Comparison of ENCODE assay signal across 33 cellular contexts in the genomic region with DNA sequence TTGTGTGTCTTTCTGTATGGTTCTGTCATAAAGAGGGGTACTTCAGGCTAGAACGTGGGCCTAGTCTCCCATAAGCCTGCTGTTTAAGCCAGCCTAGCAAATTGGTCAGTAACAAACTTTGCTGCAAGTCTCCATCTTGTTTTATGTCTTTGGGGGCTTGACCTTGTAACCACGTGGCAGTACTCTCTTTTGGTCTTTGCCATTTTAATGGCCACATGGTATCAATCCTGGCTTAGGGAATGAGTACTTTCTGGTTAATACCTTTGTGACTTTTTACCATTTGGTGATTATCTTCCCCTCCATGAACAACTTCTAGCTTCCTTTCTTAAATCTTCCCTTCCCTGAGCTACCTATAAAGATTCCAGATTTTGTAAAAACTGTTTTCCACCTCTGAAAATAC.
"Had no signal": no experiment of that assay in that cellular context is flagged by ENCODE, and none has a peak within 500 bp of the region (broad histone marks: within the 10 kb centered on the region; RNA-seq: fewer than 3 reads in every experiment).

No MANE protein-coding gene starts in this region.

- ATAC-seq: activated naive CD4-positive, alpha-beta T cell treated with anti-CD3 and anti-CD28 coated beads, Interleukin-2, amount 50 U/mL, for 72 hours; activated naive CD8-positive, alpha-beta T cell treated with anti-CD3 and anti-CD28 coated beads, Interleukin-2, amount 50 U/mL, for 24 hours; activated T-cell treated with anti-CD3 and anti-CD28 coated beads, Interleukin-2, amount 50 U/mL, for 4 hours; activated T-cell treated with anti-CD3 and anti-CD28 coated beads, Interleukin-2, amount 50 U/mL, for 72 hours; activated T-helper 17 cell treated with anti-CD3 and anti-CD28 coated beads, Interleukin-2, amount 50 U/mL, for 72 hours; body of pancreas had no signal

- DNase-seq: activated effector memory CD4-positive, alpha-beta T cell treated with anti-CD3 and anti-CD28 coated beads, Interleukin-2, amount 50 U/mL, for 16 hours; activated effector memory CD4-positive, alpha-beta T cell treated with Interleukin-2 at 50 U/mL for 16 hours; activated gamma-delta T cell; activated gamma-delta T cell treated with Interleukin-2 at 50 U/mL for 16 hours; activated naive CD4-positive, alpha-beta T cell; activated naive CD4-positive, alpha-beta T cell treated with anti-CD3 and anti-CD28 coated beads for 36 hours; activated naive CD4-positive, alpha-beta T cell treated with anti-CD3 and anti-CD28 coated beads, Interleukin-2, amount 10 ng/mL, durations not matched to agents 7 days and 5 days; activated naive CD4-positive, alpha-beta T cell treated with anti-CD3 and anti-CD28 coated beads, Interleukin-2, amount 50 U/mL, for 16 hours; activated naive CD4-positive, alpha-beta T cell treated with Interleukin-2 at 50 U/mL for 16 hours; activated naive CD8-positive, alpha-beta T cell treated with anti-CD3 and anti-CD28 coated beads for 36 hours; activated naive CD8-positive, alpha-beta T cell treated with anti-CD3 and anti-CD28 coated beads, Interleukin-2, amount 10 ng/mL, durations not matched to agents 7 days and 5 days; activated naive CD8-positive, alpha-beta T cell treated with anti-CD3 and anti-CD28 coated beads, Interleukin-2, amount 50 U/mL, for 24 hours; activated T-cell treated with anti-CD3 and anti-CD28 coated beads, Interleukin-2, amount 50 U/mL, for 1 hour; activated T-cell treated with anti-CD3 and anti-CD28 coated beads, Interleukin-2, amount 50 U/mL, for 24 hours; activated T-cell treated with anti-CD3 and anti-CD28 coated beads, Interleukin-2, amount 50 U/mL, for 4 hours; activated T-cell treated with anti-CD3 and anti-CD28 coated beads, Interleukin-2, amount 50 U/mL, for 48 hours; activated T-cell treated with anti-CD3 and anti-CD28 coated beads, Interleukin-2, amount 50 U/mL, for 72 hours; adrenal gland; amniotic stem cell; amygdala; anterior cingulate cortex; aorta; body of pancreas; brain microvascular endothelial cell; caudate nucleus; central memory CD4-positive, alpha-beta T cell; cerebellar nuclear complex had no signal

- H3K27me3 ChIP-seq: adrenal gland, ascending aorta, body of pancreas, brain microvascular endothelial cell, cardiac muscle cell had no signal

- H3K9me3 ChIP-seq: adrenal gland, body of pancreas had no signal

- H3K36me3 ChIP-seq: adrenal gland, ascending aorta, brain microvascular endothelial cell had no signal

- H3K4me3 ChIP-seq: adrenal gland, ascending aorta, body of pancreas, cardiac muscle cell had no signal

- H3K4me1 ChIP-seq: adrenal gland, ascending aorta had no signal

- H3K27ac ChIP-seq: adrenal gland, ascending aorta, body of pancreas, brain microvascular endothelial cell, cardiac muscle cell had no signal

- FAIRE-seq: astrocyte, bronchial epithelial cell had no signal
